In genomic region chr4:67581208-67581857, GRCh38 we compare ENCODE assay signal across 10 cellular contexts. TPM values are rescaled to one million over a fixed set of nuclear protein-coding genes. Genes with fewer than 3 reads are reported as not detected.
DNase-seq lines count a peak whose midpoint lies in the region; ATAC-seq lines count a peak whose summit lies in the region.
"Had no signal": no experiment of that assay in that cellular context is flagged by ENCODE, and none has a peak within 500 bp of the region (broad histone marks: within the 10 kb centered on the region; RNA-seq: fewer than 3 reads in every experiment).

No MANE protein-coding gene starts in this region.

- H3K27me3 Mint-ChIP-seq in activated naive CD8-positive, alpha-beta T cell treated with anti-CD3 and anti-CD28 coated beads, Interleukin-2, amount 50 U/mL, for 24 hours = no peaks in the 10 kb centered on the region

- H3K4me3 Mint-ChIP-seq in activated naive CD8-positive, alpha-beta T cell treated with anti-CD3 and anti-CD28 coated beads, Interleukin-2, amount 50 U/mL, for 24 hours = peak overlapping the region; percentile 49

- ATAC-seq in GM19452 (IDR thresholded peaks at IDR 0.05; ENCODE audit: unreplicated experiment) = peak; percentile 48
- peak; percentile 54 for ATAC-seq in HG03354 (IDR thresholded peaks at IDR 0.05; ENCODE audit: poor library complexity, severe bottlenecking, unreplicated experiment)
- peak; percentile 81 for ATAC-seq in activated naive CD8-positive, alpha-beta T cell treated with anti-CD3 and anti-CD28 coated beads, Interleukin-2, amount 50 U/mL, for 24 hours

- peak overlapping the region; percentile 26 for H3K4me3 ChIP-seq in GM08714 (ENCODE audit: low read length)

- H3K27ac Mint-ChIP-seq in activated naive CD8-positive, alpha-beta T cell treated with anti-CD3 and anti-CD28 coated beads, Interleukin-2, amount 50 U/mL, for 24 hours = peak overlapping the region; percentile 65

- H3K4me1 Mint-ChIP-seq in activated naive CD8-positive, alpha-beta T cell treated with anti-CD3 and anti-CD28 coated beads, Interleukin-2, amount 50 U/mL, for 24 hours = peaks cover 29% of the 10 kb centered on the region

- H3K36me3 Mint-ChIP-seq in activated naive CD8-positive, alpha-beta T cell treated with anti-CD3 and anti-CD28 coated beads, Interleukin-2, amount 50 U/mL, for 24 hours (ENCODE audit: low read depth) = peaks cover 5% of the 10 kb centered on the region

- DNase-seq in activated naive CD8-positive, alpha-beta T cell treated with anti-CD3 and anti-CD28 coated beads, Interleukin-2, amount 50 U/mL, for 24 hours = no peak
- DNase-seq in NOMO-1 treated with dmso at 0.1 percent for 144 hours (lab: John Stamatoyannopoulos, UW; ENCODE audit: unreplicated experiment) = no peak
- DNase-seq in NK-92 treated with Interleukin-12 subunit alpha and Interleukin-12 subunit beta, amount 100 ng/mL, for 24 hours (lab: John Stamatoyannopoulos, UW) = no peak
- DNase-seq in activated gamma-delta T cell (lab: John Stamatoyannopoulos, UW) = no peak
- DNase-seq in A172 (ENCODE audit: low spot score) = no peak
- DNase-seq: NCI-H1930 had no signal

- H3K9me3 Mint-ChIP-seq in activated naive CD8-positive, alpha-beta T cell treated with anti-CD3 and anti-CD28 coated beads, Interleukin-2, amount 50 U/mL, for 24 hours = peaks cover 8% of the 10 kb centered on the region

RNA-seq across cellular contexts. Expression of gene STAP1, which starts 22.8 kb away (rescaled TPM):
- not detected in 2 replicates for total RNA-seq in A172 (2014; rRNA removed; shearing (Covaris generic))
- total RNA-seq: Daoy had no signal

RNA-seq across cellular contexts. Expression of gene CENPC, which starts 36.0 kb away (rescaled TPM):
- 7.2 and 8.3 TPM in 2 replicates for total RNA-seq in A172 (2014; rRNA removed; shearing (Covaris generic))
